In the genomic region with DNA sequence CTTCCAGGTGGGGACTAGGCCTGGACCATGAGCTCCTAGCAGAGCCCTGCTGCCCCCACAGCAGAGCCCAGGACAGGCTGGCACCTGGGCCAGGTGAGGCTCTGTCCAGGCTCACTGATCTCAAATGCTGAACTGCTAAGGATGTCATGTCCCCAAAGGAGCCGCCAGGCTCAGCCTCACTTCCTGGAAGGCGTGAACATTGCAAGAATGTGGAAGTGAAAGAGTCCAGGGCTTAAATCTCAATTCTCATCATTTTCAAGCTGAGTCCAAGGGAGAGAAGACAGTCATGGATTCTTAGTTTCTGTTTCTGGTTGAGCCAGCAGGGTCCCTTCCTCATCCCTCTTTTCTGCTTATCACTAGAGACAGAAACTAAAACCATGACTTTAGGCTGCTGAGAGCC, we compare ENCODE assay signal across 8 cellular contexts. TPM values are rescaled to one million over a fixed set of nuclear protein-coding genes. Genes with fewer than 3 reads are reported as not detected.
A peak's percentile ranks its signal among the peaks of the same experiment; 100 is the strongest.
DNase-seq lines count a peak whose midpoint lies in the region; ATAC-seq lines count a peak whose summit lies in the region.

No MANE protein-coding gene starts in this region.

- 40% methylated on average over 2 of the region's 2 CpGs for WGBS in urinary bladder

- peak; percentile 26 for ATAC-seq in Right ventricle myocardium superior (ENCODE audit: poor library complexity)
- no peak for ATAC-seq in left cardiac atrium

- intact Hi-C loops in Right ventricle myocardium superior (cut with DNase I) (no loop called here), left cardiac atrium (cut with DNase I) (no loop called here), cardiac septum (cut with DNase I) (no loop called here)

- H3K4me3 ChIP-seq in urinary bladder (ENCODE audit: low read depth, low read length), result no peak overlapping the region

- H3K27ac ChIP-seq in urinary bladder (ENCODE audit: low read depth), result peak overlapping the region; percentile 18

- DNase-seq in Right ventricle myocardium superior, result no peak
- DNase-seq in left cardiac atrium, result no peak
- DNase-seq in NOMO-1 treated with DMSO at 0.1 percent for 48 hours (lab: John Stamatoyannopoulos, UW; ENCODE audit: unreplicated experiment), result peak; percentile 94
- peak; percentile 74 for DNase-seq in cardiac septum (ENCODE audit: low spot score)
- DNase-seq in NCI-H510A treated with DMSO at 0.1 percent for 48 hours (lab: John Stamatoyannopoulos, UW), result no peak
- no peak for DNase-seq in glomerular visceral epithelial cell (ENCODE audit: extremely low spot score)
- no peak for DNase-seq in T-helper 9 cell

- H3K4me1 ChIP-seq in urinary bladder (ENCODE audit: insufficient read depth), result no peaks in the 10 kb centered on the region

- H3K36me3 ChIP-seq in urinary bladder (ENCODE audit: insufficient read depth), result no peaks in the 10 kb centered on the region

RNA-seq across cellular contexts. Expression of gene ASCL2, which starts 5.0 kb away (rescaled TPM):
- 0.11 TPM for total RNA-seq in Right ventricle myocardium superior
- total RNA-seq in left cardiac atrium, result under 1 TPM; 0.39 to 0.50 TPM
- not detected for total RNA-seq in cardiac septum
- total RNA-seq in urinary bladder, result 0.42 TPM
- 0.85 TPM for polyA plus RNA-seq in urinary bladder

RNA-seq across cellular contexts. Expression of gene C11orf21, which starts 36.3 kb away (rescaled TPM):
- total RNA-seq in Right ventricle myocardium superior (43.6 TPM), left cardiac atrium (10 to 100 TPM in 1 of 2 donors, 1 to 10 TPM in 1; 4.8 to 19.1 TPM), cardiac septum (23.2 TPM), urinary bladder (0.42 TPM)
- polyA plus RNA-seq in urinary bladder, result 0.60 TPM

RNA-seq across cellular contexts. Expression of gene TSPAN32, which starts 36.4 kb away (rescaled TPM):
- 13.9 TPM for total RNA-seq in Right ventricle myocardium superior
- 10 to 100 TPM; 11.6 to 15.0 TPM for total RNA-seq in left cardiac atrium
- total RNA-seq in cardiac septum, result 26.2 TPM
- 1.9 TPM for total RNA-seq in urinary bladder
- polyA plus RNA-seq in urinary bladder, result 1.7 TPM

Comparison
In these comparisons a context has a peak if more than half of its experiments do, and no peak if none do; other contexts are left out.
1. DNase-seq: peak in NOMO-1 treated with DMSO at 0.1 percent for 48 hours (single experiment) and cardiac septum (single experiment); none in Right ventricle myocardium superior (single experiment), left cardiac atrium (single experiment), NCI-H510A treated with DMSO at 0.1 percent for 48 hours (single experiment), glomerular visceral epithelial cell (single experiment) and T-helper 9 cell (single experiment).